8 cellular contexts compared by ENCODE assay signal in genomic region chr13:31043891-31044657, GRCh38.
A peak's percentile ranks its signal among the peaks of the same experiment; 100 is the strongest.
DNase-seq lines count a peak whose midpoint lies in the region; ATAC-seq and TF ChIP-seq lines count a peak whose summit lies in the region.

No MANE protein-coding gene starts in this region.

- H3K9me3 Mint-ChIP-seq in MCF 10A (ENCODE audit: unreplicated experiment), result no peaks in the 10 kb centered on the region

- DNase-seq in AG04449 (ENCODE audit: low read depth, low spot score) (no peak), NCI-H2227 (lab: John Stamatoyannopoulos, UW; ENCODE audit: unreplicated experiment) (peak; percentile 79), MCF 10A (ENCODE audit: unreplicated experiment) (peak; percentile 81), islet precursor cell (peak; percentile 92)
- peak; percentile 52 to 76 (median 72) for DNase-seq in stimulated activated CD4-positive, alpha-beta T cell treated with anti-CD3 and anti-CD28 coated beads, Interleukin-1b, Interleukin-23, amount 100 ng/mL, for 24 hours (ENCODE audit: low read depth in 4 of 4, low spot score in 1 of 4)

- H3K27ac Mint-ChIP-seq in MCF 10A (ENCODE audit: low read depth, unreplicated experiment), result peak overlapping the region; percentile 90

- BruUV-seq in MCF 10A (replicated peaks; lab: Mats Ljungman, UMichigan), result no TSS peak

- POLR2A ChIA-PET in AG04449 (lab: Yijun Ruan, JAX) (interaction anchor here (0.7 to 1.4 kb wide), 2 partner anchors 135 to 174 kb away, joined by 3 read pairs; no protein-coding TSS in a partner anchor), MCF 10A (lab: Yijun Ruan, JAX) (interaction anchor here (0.8 to 3.1 kb wide), 19 partner anchors 9 to 429 kb away, joined by 3 to 43 read pairs (median 5); partner anchors contain the start of gene USPL1)

- peaks cover 21% of the 10 kb centered on the region for H3K4me1 Mint-ChIP-seq in MCF 10A (ENCODE audit: insufficient read depth, unreplicated experiment)

- ATAC-seq in GM18861 (IDR thresholded peaks at IDR 0.05; ENCODE audit: unreplicated experiment), result peak; percentile 63
- ATAC-seq in HG03066 (IDR thresholded peaks at IDR 0.05; ENCODE audit: low read depth, unreplicated experiment), result peak; percentile 72

- no peak overlapping the region for H3K4me3 Mint-ChIP-seq in MCF 10A (ENCODE audit: unreplicated experiment)

- intact Hi-C loops in MCF 10A (cut with micrococcal nuclease), result loop anchor here (1.0 to 10.0 kb wide), 7 partner anchors 179 to 912 kb away; partner anchors contain the start of gene USPL1

- no peak overlapping the region for H3K4me3 ChIP-seq in AG04449 (ENCODE audit: low read depth, low read length)
- no peak overlapping the region for H3K4me3 ChIP-seq in WI38 (ENCODE audit: low read depth, low read length)

- peak; percentile 94 for TF ChIP-seq CTCF in AG04449 (IDR thresholded peaks at IDR 0.05; ENCODE audit: insufficient read depth, low read length, missing control alignments)
- TF ChIP-seq CTCF in WI38 (IDR thresholded peaks at IDR 0.05; ENCODE audit: low read depth, low read length), result peak; percentile 86
- TF ChIP-seq CTCF in MCF 10A (IDR thresholded peaks at IDR 0.05; ENCODE audit: unreplicated experiment), result peak; percentile 84

- CTCF ChIA-PET in AG04449 (lab: Yijun Ruan, JAX) (interaction anchor here (0.6 to 4.0 kb wide), 85 partner anchors 9 to 912 kb away, joined by 3 to 87 read pairs (median 4); no protein-coding TSS in a partner anchor), MCF 10A (lab: Yijun Ruan, JAX) (interaction anchor here (0.5 to 2.8 kb wide), 71 partner anchors 9 to 1918 kb away, joined by 3 to 21 read pairs (median 4); no protein-coding TSS in a partner anchor)

- H3K27me3 Mint-ChIP-seq in MCF 10A (ENCODE audit: insufficient read depth, unreplicated experiment), result no peaks in the 10 kb centered on the region

- H3K36me3 Mint-ChIP-seq in MCF 10A (ENCODE audit: insufficient read depth, unreplicated experiment), result no peaks in the 10 kb centered on the region
